9 cellular contexts compared by ENCODE assay signal in genomic region chr4:52051615-52052474, GRCh38. TPM values are rescaled to one million over a fixed set of nuclear protein-coding genes. Genes with fewer than 3 reads are reported as not detected.
A peak's percentile ranks its signal among the peaks of the same experiment; 100 is the strongest.
DNase-seq lines count a peak whose midpoint lies in the region; ATAC-seq and TF ChIP-seq lines count a peak whose summit lies in the region.
"Had no signal": no experiment of that assay in that cellular context is flagged by ENCODE, and none has a peak within 500 bp of the region (broad histone marks: within the 10 kb centered on the region; RNA-seq: fewer than 3 reads in every experiment).

No MANE protein-coding gene starts in this region.

- no peak for TF ChIP-seq CTCF in omental fat pad (IDR thresholded peaks at IDR 0.05)

- peaks cover 5% of the 10 kb centered on the region; the same call in 1 of the 2 replicates for H3K9me3 ChIP-seq in MG63

- peak; percentile 28 to 76 (median 51) for DNase-seq in NCI-H1417 (lab: John Stamatoyannopoulos, UW)
- no peak for DNase-seq in NCI-H1417 treated with DMSO at 0.1 percent for 48 hours (lab: John Stamatoyannopoulos, UW)
- DNase-seq in MG63: peak; percentile 14
- no peak for DNase-seq in activated T-helper 1 cell treated with anti-CD3 and anti-CD28 coated beads, Interleukin-12 subunit alpha, Interleukin-12 subunit beta, Interleukin-2, Interleukin-4 antibody, amounts not matched to agents 30 ng/mL and 10 ng/mL and 1 ng/mL, durations not matched to agents 14 hours and 24 hours and 36 hours (ENCODE audit: low spot score)
- DNase-seq in globus pallidus (ENCODE audit: low spot score): peak; percentile 24
- no peak for DNase-seq in omental fat pad (ENCODE audit: low spot score)
- no peak for DNase-seq in hippocampal formation (lab: John Stamatoyannopoulos, UW)

- H3K4me3 Mint-ChIP-seq in activated T-helper 1 cell treated with anti-CD3 and anti-CD28 coated beads, Interleukin-12 subunit alpha, Interleukin-12 subunit beta, Interleukin-2, Interleukin-4 antibody, amounts not matched to agents 30 ng/mL and 10 ng/mL and 1 ng/mL, durations not matched to agents 14 hours and 24 hours and 36 hours: peak overlapping the region; percentile 70

- peak; percentile 59 for ATAC-seq in GM21529 (IDR thresholded peaks at IDR 0.05; ENCODE audit: unreplicated experiment)
- ATAC-seq in omental fat pad (ENCODE audit: low FRiP score): peak; percentile 82

- H3K27me3 Mint-ChIP-seq in activated T-helper 1 cell treated with anti-CD3 and anti-CD28 coated beads, Interleukin-12 subunit alpha, Interleukin-12 subunit beta, Interleukin-2, Interleukin-4 antibody, amounts not matched to agents 30 ng/mL and 10 ng/mL and 1 ng/mL, durations not matched to agents 14 hours and 24 hours and 36 hours (ENCODE audit: insufficient read depth): peaks cover 73% of the 10 kb centered on the region

- peak overlapping the region; percentile 30 for H3K4me3 ChIP-seq in MG63
- H3K4me3 ChIP-seq: BLaER1 treated with 17β-estradiol and CSF1 and Interleukin-3, amounts not matched to agents 10 nM and 100 nM had no signal

- peaks cover 9% of the 10 kb centered on the region for H3K4me1 Mint-ChIP-seq in activated T-helper 1 cell treated with anti-CD3 and anti-CD28 coated beads, Interleukin-12 subunit alpha, Interleukin-12 subunit beta, Interleukin-2, Interleukin-4 antibody, amounts not matched to agents 30 ng/mL and 10 ng/mL and 1 ng/mL, durations not matched to agents 14 hours and 24 hours and 36 hours (ENCODE audit: low read depth)

- H3K36me3 Mint-ChIP-seq in activated T-helper 1 cell treated with anti-CD3 and anti-CD28 coated beads, Interleukin-12 subunit alpha, Interleukin-12 subunit beta, Interleukin-2, Interleukin-4 antibody, amounts not matched to agents 30 ng/mL and 10 ng/mL and 1 ng/mL, durations not matched to agents 14 hours and 24 hours and 36 hours (ENCODE audit: low read depth): no peaks in the 10 kb centered on the region

- no peaks in the 10 kb centered on the region for H3K36me3 ChIP-seq in MG63

- H3K27me3 ChIP-seq in MG63: peaks cover 49% of the 10 kb centered on the region
- H3K27me3 ChIP-seq: BLaER1 treated with 17β-estradiol and CSF1 and Interleukin-3, amounts not matched to agents 10 nM and 100 nM had no signal

- H3K27ac Mint-ChIP-seq in activated T-helper 1 cell treated with anti-CD3 and anti-CD28 coated beads, Interleukin-12 subunit alpha, Interleukin-12 subunit beta, Interleukin-2, Interleukin-4 antibody, amounts not matched to agents 30 ng/mL and 10 ng/mL and 1 ng/mL, durations not matched to agents 14 hours and 24 hours and 36 hours: no peak overlapping the region

- intact Hi-C loops in activated T-helper 1 cell treated with anti-CD3 and anti-CD28 coated beads, Interleukin-12 subunit alpha, Interleukin-12 subunit beta, Interleukin-2, Interleukin-4 antibody, amounts not matched to agents 30 ng/mL and 10 ng/mL and 1 ng/mL, durations not matched to agents 14 hours and 24 hours and 36 hours (cut with micrococcal nuclease): loop anchor here (2.0 kb wide), 1 partner anchor 15 kb away; no protein-coding TSS in a partner anchor

- H3K9me3 Mint-ChIP-seq in activated T-helper 1 cell treated with anti-CD3 and anti-CD28 coated beads, Interleukin-12 subunit alpha, Interleukin-12 subunit beta, Interleukin-2, Interleukin-4 antibody, amounts not matched to agents 30 ng/mL and 10 ng/mL and 1 ng/mL, durations not matched to agents 14 hours and 24 hours and 36 hours: no peaks in the 10 kb centered on the region

RNA-seq across cellular contexts. Expression of gene SPATA18, which starts 0.7 kb away (rescaled TPM):
- 0.02 TPM in 1 of 2 replicates, not detected in the other for total RNA-seq in MG63 (2014; rRNA removed; shearing (Covaris generic); ENCODE audit: low replicate concordance)
- total RNA-seq in activated T-helper 1 cell treated with anti-CD3 and anti-CD28 coated beads, Interleukin-12 subunit alpha, Interleukin-12 subunit beta, Interleukin-2, Interleukin-4 antibody, amounts not matched to agents 30 ng/mL and 10 ng/mL and 1 ng/mL, durations not matched to agents 14 hours and 24 hours and 36 hours: 0.13 and 0.27 TPM in 2 replicates
- total RNA-seq in omental fat pad: 1 to 10 TPM; 1.9 to 4.2 (median 2.3) TPM

RNA-seq across cellular contexts. Expression of gene SGCB, which starts 13.7 kb away (rescaled TPM):
- 29.4 and 41.6 TPM in 2 replicates for total RNA-seq in MG63 (2014; rRNA removed; shearing (Covaris generic); ENCODE audit: low replicate concordance)
- 13.9 and 14.4 TPM in 2 replicates for total RNA-seq in activated T-helper 1 cell treated with anti-CD3 and anti-CD28 coated beads, Interleukin-12 subunit alpha, Interleukin-12 subunit beta, Interleukin-2, Interleukin-4 antibody, amounts not matched to agents 30 ng/mL and 10 ng/mL and 1 ng/mL, durations not matched to agents 14 hours and 24 hours and 36 hours
- 10 to 100 TPM; 29.2 to 39.1 (median 33.9) TPM for total RNA-seq in omental fat pad

RNA-seq across cellular contexts. Expression of gene LRRC66, which starts 31.7 kb away (rescaled TPM):
- total RNA-seq in MG63 (2014; rRNA removed; shearing (Covaris generic); ENCODE audit: low replicate concordance): 0.07 and 0.59 TPM in 2 replicates
- 0.08 TPM in 1 of 2 replicates, not detected in the other for total RNA-seq in activated T-helper 1 cell treated with anti-CD3 and anti-CD28 coated beads, Interleukin-12 subunit alpha, Interleukin-12 subunit beta, Interleukin-2, Interleukin-4 antibody, amounts not matched to agents 30 ng/mL and 10 ng/mL and 1 ng/mL, durations not matched to agents 14 hours and 24 hours and 36 hours
- 1 to 10 TPM in 1 of 4 donors, under 1 TPM in 3; 0.09 to 1.1 (median 0.25) TPM for total RNA-seq in omental fat pad

Comparison
In these comparisons a context has a peak if more than half of its experiments do, and no peak if none do; other contexts are left out.
1. DNase-seq: peak in NCI-H1417 (3 of 3), MG63 (single experiment) and globus pallidus (single experiment); none in NCI-H1417 treated with DMSO at 0.1 percent for 48 hours (single experiment), activated T-helper 1 cell treated with anti-CD3 and anti-CD28 coated beads, Interleukin-12 subunit alpha, Interleukin-12 subunit beta, Interleukin-2, Interleukin-4 antibody, amounts not matched to agents 30 ng/mL and 10 ng/mL and 1 ng/mL, durations not matched to agents 14 hours and 24 hours and 36 hours (single experiment), omental fat pad (single experiment) and hippocampal formation (0 of 2).